8 cellular contexts compared by ENCODE assay signal in the genomic region with DNA sequence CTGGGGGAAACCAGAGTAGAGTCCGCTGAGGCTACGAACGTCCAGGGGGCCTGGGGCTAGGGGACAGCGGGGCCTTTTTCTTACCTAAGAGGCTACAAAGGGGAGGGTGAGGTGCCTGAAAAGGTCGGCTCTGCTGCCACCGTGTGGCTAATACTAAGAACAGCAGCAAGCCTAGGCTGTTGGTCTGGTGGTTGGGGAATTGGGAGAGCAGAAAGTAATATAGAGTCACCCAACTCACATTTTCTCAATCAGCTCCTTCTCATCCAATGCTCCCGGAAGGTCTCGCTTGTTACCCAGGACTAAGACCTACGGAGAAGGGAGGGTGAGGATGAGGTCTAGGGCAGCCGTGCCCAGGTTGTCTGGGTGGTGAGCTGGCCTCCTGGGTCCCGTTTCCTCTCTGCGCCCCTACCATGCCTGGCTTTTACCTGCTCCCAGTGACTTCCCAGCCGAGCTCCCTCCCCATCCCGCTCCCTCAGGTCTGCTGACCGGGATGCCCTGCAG. TPM values are rescaled to one million over a fixed set of nuclear protein-coding genes. Genes with fewer than 3 reads are reported as not detected.
DNase-seq lines count a peak whose midpoint lies in the region; ATAC-seq, FAIRE-seq and TF ChIP-seq lines count a peak whose summit lies in the region.

No MANE protein-coding gene starts in this region.

- POLR2A ChIA-PET in GM12878 (lab: Charles Lee) = interaction anchor here (0.5 to 0.6 kb wide), 2 partner anchors 181 to 614 kb away, joined by 3 read pairs; no protein-coding TSS in a partner anchor

- no peak overlapping the region for H3K9ac ChIP-seq in GM12878 (ENCODE audit: control insufficient read depth, insufficient read depth, low read length)

- BruUV-seq in GM12878 (replicated peaks; lab: Mats Ljungman, UMichigan) = no TSS peak

- no peaks in the 10 kb centered on the region; the same call in none of the 2 replicates for H3K79me2 ChIP-seq in GM12878 (ENCODE audit: control insufficient read depth, insufficient read depth, low read length)

- RAD21 ChIA-PET in GM12878 (lab: Charles Lee; ENCODE audit: unreplicated experiment) = interaction anchor here (0.7 to 2.2 kb wide), 9 partner anchors 8 to 137 kb away, joined by 4 to 11 read pairs (median 5); a partner anchor contains a TSS

- peak; percentile 98 for FAIRE-seq in GM12878 (lab: Jason Lieb, UNC)

- H3K4me1 ChIP-seq in GM12878 (ENCODE audit: control insufficient read depth, insufficient read depth, low read length) (no peaks in the 10 kb centered on the region), sigmoid colon (peaks cover 0 to 41% (median 28%) of the 10 kb centered on the region in 4 donors)

- in situ Hi-C loops in GM12878 (cut with MboI) = no loop called here

- no peak overlapping the region for H3K4me2 ChIP-seq in GM12878 (ENCODE audit: control insufficient read depth, insufficient read depth)

- peaks cover 7 to 23% of the 10 kb centered on the region in 2 experiments for H3K36me3 ChIP-seq in GM12878 (ENCODE audit: control insufficient read depth in 2 of 2, insufficient read depth in 2 of 2, low read length in 1 of 2)
- peaks cover 11 to 51% (median 29%) of the 10 kb centered on the region in 4 donors for H3K36me3 ChIP-seq in sigmoid colon

- H4K20me1 ChIP-seq in GM12878 (ENCODE audit: control insufficient read depth, insufficient read depth) = no peaks in the 10 kb centered on the region; the same call in none of the 2 replicates

- no peak overlapping the region for H2AFZ ChIP-seq in GM12878 (ENCODE audit: control insufficient read depth, low read depth, low read length)

- H3K27ac ChIP-seq in GM12878 (ENCODE audit: control insufficient read depth, insufficient read depth) (no peak overlapping the region), sigmoid colon (peak overlapping the region; percentile 63 to 88 (median 84))

- H3K9me3 ChIP-seq in GM12878 (replicated peaks; ENCODE audit: control insufficient read depth, insufficient read depth, low read length) (no peaks in the 10 kb centered on the region), sigmoid colon (no peaks in the 10 kb centered on the region)

- no peaks in the 10 kb centered on the region for H3K27me3 ChIP-seq in GM12878 (replicated peaks in 1 of 2; ENCODE audit: control insufficient read depth in 2 of 2, insufficient read depth in 2 of 2, low read length in 1 of 2)
- no peaks in the 10 kb centered on the region for H3K27me3 ChIP-seq in sigmoid colon

- TF ChIP-seq RAD21 in GM12878 (IDR thresholded peaks at IDR 0.05; ENCODE audit: insufficient read depth, low read depth, low read length) = peak; percentile 72

- SMC1A ChIA-PET in GM12878 (lab: Charles Lee; ENCODE audit: uncharacterized antibody, unreplicated experiment) = interaction anchor here (0.8 to 3.3 kb wide), 11 partner anchors 8 to 154 kb away, joined by 3 to 14 read pairs (median 4); a partner anchor contains a TSS

- intact Hi-C loops in GM12878 (cut with micrococcal nuclease; ENCODE audit: unreplicated experiment) (loop anchor here (1.0 kb wide), 1 partner anchor 126 kb away; no protein-coding TSS in a partner anchor), sigmoid colon (cut with DNase I) (loop anchor here (1.0 to 10.0 kb wide), 2 partner anchors 126 to 240 kb away; no protein-coding TSS in a partner anchor)

- peak; percentile 77 to 86 (median 84) for TF ChIP-seq CTCF in GM12878 (IDR thresholded peaks at IDR 0.05 in 2 of 3, conservative IDR thresholded peaks at IDR 0.05 in 1 of 3; ENCODE audit: control insufficient read depth in 2 of 3, extremely low read depth in 1 of 3, insufficient read depth in 1 of 3, low read depth in 3 of 3, low read length in 3 of 3)
- TF ChIP-seq CTCF in sigmoid colon (IDR thresholded peaks at IDR 0.05) = peak; percentile 61 to 87 (median 80)

- ATAC-seq in GM21737 (IDR thresholded peaks at IDR 0.05; ENCODE audit: unreplicated experiment) (peak; percentile 71), GM12878 (peak; percentile 97), GM19023 (IDR thresholded peaks at IDR 0.05; ENCODE audit: unreplicated experiment) (no peak)

- no peak for TF ChIP-seq EP300 in GM12878 (IDR thresholded peaks at IDR 0.05; ENCODE audit: borderline replicate concordance in 1 of 2, control insufficient read depth in 1 of 2, low read depth in 2 of 2, low read length in 2 of 2)
- no peak for TF ChIP-seq EP300 in sigmoid colon (IDR thresholded peaks at IDR 0.05)

- CTCF ChIA-PET in GM12878 (lab: Yijun Ruan, JAX) = interaction anchor here (0.6 to 4.2 kb wide), 39 partner anchors 8 to 637 kb away, joined by 3 to 48 read pairs (median 5); a partner anchor contains a TSS

- H3K4me3 ChIP-seq in GM12878 (no peak overlapping the region), sigmoid colon (no peak overlapping the region)

- DNase-seq in COR-L47 (lab: John Stamatoyannopoulos, UW) (peak; percentile 47), NCI-H1436 treated with DMSO at 0.1 percent for 48 hours (lab: John Stamatoyannopoulos, UW) (peak; percentile 20), T-helper 1 cell (peak in 3 of 5 donors; percentile 22 to 47 (median 32)), GM12878 (ENCODE audit: low read depth, low spot score) (no peak), hippocampal formation (lab: John Stamatoyannopoulos, UW) (peak; percentile 62 to 88), sigmoid colon (peak; percentile 81)

- no peak; the same call in 1 of the 2 replicates for TF ChIP-seq POLR2A in GM12878 (IDR thresholded peaks at IDR 0.05; ENCODE audit: low read depth, low read length)
- no peak for TF ChIP-seq POLR2A in sigmoid colon (IDR thresholded peaks at IDR 0.05)

- WGBS in GM12878 (ENCODE audit: insufficient coverage, insufficient replicate concordance, low lambda C conversion rate, missing lambda C conversion rate) = 15% methylated on average over 15 of the region's 15 CpGs
- 36 to 43% methylated on average over 15 of the region's 15 CpGs for WGBS in sigmoid colon, 2 donors

RNA-seq across cellular contexts. Expression of a gene that starts 9.3 kb away (rescaled TPM):
- 13.7 and 18.1 TPM in 2 replicates for total RNA-seq in GM12878 (2013; cell fraction: nucleolus; rRNA removed)
- total RNA-seq in GM12878 (2014; rRNA removed) (18.8 and 20.7 TPM in 2 replicates), GM12878 (2014; rRNA removed; fragmentation: Illumina TruSeq; extraction: Trizol) (10.3 and 12.0 TPM in 2 replicates), GM12878 (2021) (30.5 and 33.6 TPM in 2 replicates), sigmoid colon (10 to 100 TPM; 21.6 to 29.0 (median 25.2) TPM)
- polyA plus RNA-seq in GM12878 (2011; ENCODE audit: low read depth) = 23.6 TPM
- polyA plus RNA-seq in GM12878 (2011; rRNA removed) (49.2 and 49.5 TPM in 2 replicates), GM12878 (2014; fragmentation: Illumina TruSeq; extraction: Trizol) (11.3 and 15.4 TPM in 2 replicates), GM12878 (2014; fragmentation: Nextera tagmentation; extraction: Ambion mirVana) (1 to 10 TPM in 1 of 2 experiments, under 1 TPM in 1; 0.34 to 2.4 TPM), GM12878 (2014; rRNA removed) (22.8 and 25.7 TPM in 2 replicates), GM12878 (2016; fragmentation: Nextera tagmentation; extraction: Ambion mirVana) (10 to 100 TPM; 10.8 to 15.4 TPM), sigmoid colon (10 to 100 TPM; 13.8 to 22.4 (median 15.7) TPM)
- 26.9 and 35.2 TPM in 2 replicates for polyA plus RNA-seq in GM12878 (2011; cell fraction: cytosol; rRNA removed)
- polyA plus RNA-seq in GM12878 (2011; cell fraction: nucleus; rRNA removed) = 35.2 and 47.4 TPM in 2 replicates
- 21.0 and 42.5 TPM in 2 replicates for polyA plus RNA-seq in GM12878 (2012)
- polyA minus RNA-seq in GM12878 (2011; rRNA and poly(A)+ RNA removed) = 18.5 and 19.3 TPM in 2 replicates
- polyA minus RNA-seq in GM12878 (2011; cell fraction: cytosol; rRNA and poly(A)+ RNA removed) = 11.0 and 13.8 TPM in 2 replicates
- 8.1 and 10.2 TPM in 2 replicates for polyA minus RNA-seq in GM12878 (2011; cell fraction: nucleus; rRNA and poly(A)+ RNA removed)

RNA-seq across cellular contexts. Expression of a gene that starts 12.6 kb away (rescaled TPM):
- total RNA-seq in GM12878 (2013; cell fraction: nucleolus; rRNA removed) = not detected in 2 replicates
- under 0.01 TPM in 1 of 2 replicates, not detected in the other for total RNA-seq in GM12878 (2014; rRNA removed)
- not detected in 2 replicates for total RNA-seq in GM12878 (2014; rRNA removed; fragmentation: Illumina TruSeq; extraction: Trizol)
- total RNA-seq in GM12878 (2021) = not detected in 2 replicates
- 0.05 TPM for polyA plus RNA-seq in GM12878 (2011; ENCODE audit: low read depth)
- not detected in 2 replicates for polyA plus RNA-seq in GM12878 (2011; rRNA removed)
- 0.02 TPM in 1 of 2 replicates, not detected in the other for polyA plus RNA-seq in GM12878 (2011; cell fraction: cytosol; rRNA removed)
- not detected in 2 replicates for polyA plus RNA-seq in GM12878 (2011; cell fraction: nucleus; rRNA removed)
- 0.06 and 0.14 TPM in 2 replicates for polyA plus RNA-seq in GM12878 (2012)
- not detected in 2 replicates for polyA plus RNA-seq in GM12878 (2014; fragmentation: Illumina TruSeq; extraction: Trizol)
- polyA plus RNA-seq in GM12878 (2014; fragmentation: Nextera tagmentation; extraction: Ambion mirVana) = under 1 TPM; under 0.01 to 0.02 TPM
- polyA plus RNA-seq in GM12878 (2014; rRNA removed) = 0.01 TPM in 1 of 2 replicates, not detected in the other
- polyA plus RNA-seq in GM12878 (2016; fragmentation: Nextera tagmentation; extraction: Ambion mirVana) = under 1 TPM; 0.03 to 0.08 TPM
- not detected in 2 replicates for polyA minus RNA-seq in GM12878 (2011; rRNA and poly(A)+ RNA removed)
- not detected in 2 replicates for polyA minus RNA-seq in GM12878 (2011; cell fraction: cytosol; rRNA and poly(A)+ RNA removed)
- polyA minus RNA-seq in GM12878 (2011; cell fraction: nucleus; rRNA and poly(A)+ RNA removed) = not detected in 2 replicates
- total RNA-seq in sigmoid colon = under 1 TPM; under 0.01 to 0.36 (median 0.27) TPM
- polyA plus RNA-seq in sigmoid colon = 1 to 10 TPM in 1 of 3 donors, under 1 TPM in 1, not detected in 1; 0.92 to 1.8 TPM

RNA-seq across cellular contexts. Expression of a gene that starts 25.1 kb away (rescaled TPM):
- total RNA-seq in GM12878 (2013; cell fraction: nucleolus; rRNA removed) = 135 and 145 TPM in 2 replicates
- total RNA-seq in GM12878 (2014; rRNA removed) (95.2 and 111 TPM in 2 replicates), GM12878 (2014; rRNA removed; fragmentation: Illumina TruSeq; extraction: Trizol) (61.6 and 78.5 TPM in 2 replicates), GM12878 (2021) (99.8 and 102 TPM in 2 replicates), sigmoid colon (1 to 10 TPM in 2 of 4 donors, under 1 TPM in 1, not detected in 1; 0.71 to 6.2 (median 3.0) TPM)
- polyA plus RNA-seq in GM12878 (2011; ENCODE audit: low read depth) = 31.0 TPM
- polyA plus RNA-seq in GM12878 (2011; rRNA removed) (74.3 and 91.0 TPM in 2 replicates), GM12878 (2014; fragmentation: Illumina TruSeq; extraction: Trizol) (73.7 and 102 TPM in 2 replicates), GM12878 (2014; fragmentation: Nextera tagmentation; extraction: Ambion mirVana) (10 to 100 TPM in 1 of 2 experiments, 1 to 10 TPM in 1; 7.9 to 14.2 TPM), GM12878 (2014; rRNA removed) (100 and 102 TPM in 2 replicates), GM12878 (2016; fragmentation: Nextera tagmentation; extraction: Ambion mirVana) (100 to 1,000 TPM; 116 to 117 TPM), sigmoid colon (10 to 100 TPM in 1 of 3 donors, 1 to 10 TPM in 2; 2.3 to 18.2 (median 6.0) TPM)
- 168 and 186 TPM in 2 replicates for polyA plus RNA-seq in GM12878 (2011; cell fraction: cytosol; rRNA removed)
- polyA plus RNA-seq in GM12878 (2011; cell fraction: nucleus; rRNA removed) = 173 and 188 TPM in 2 replicates
- 48.5 and 49.9 TPM in 2 replicates for polyA plus RNA-seq in GM12878 (2012)
- polyA minus RNA-seq in GM12878 (2011; rRNA and poly(A)+ RNA removed) = 97.4 and 135 TPM in 2 replicates
- 50.4 and 50.5 TPM in 2 replicates for polyA minus RNA-seq in GM12878 (2011; cell fraction: cytosol; rRNA and poly(A)+ RNA removed)
- polyA minus RNA-seq in GM12878 (2011; cell fraction: nucleus; rRNA and poly(A)+ RNA removed) = 50.2 and 85.1 TPM in 2 replicates

RNA-seq across cellular contexts. Expression of a gene that starts 58.3 kb away (rescaled TPM):
- total RNA-seq in GM12878 (2013; cell fraction: nucleolus; rRNA removed) = 0.13 TPM in 1 of 2 replicates, not detected in the other
- 0.05 TPM in 1 of 2 replicates, not detected in the other for total RNA-seq in GM12878 (2014; rRNA removed)
- not detected in 2 replicates for total RNA-seq in GM12878 (2014; rRNA removed; fragmentation: Illumina TruSeq; extraction: Trizol)
- not detected in 2 replicates for total RNA-seq in GM12878 (2021)
- not detected for polyA plus RNA-seq in GM12878 (2011; ENCODE audit: low read depth)
- not detected in 2 replicates for polyA plus RNA-seq in GM12878 (2011; rRNA removed)
- polyA plus RNA-seq in GM12878 (2011; cell fraction: cytosol; rRNA removed) = 0.01 and 0.05 TPM in 2 replicates
- 0.12 and 0.19 TPM in 2 replicates for polyA plus RNA-seq in GM12878 (2011; cell fraction: nucleus; rRNA removed)
- polyA plus RNA-seq in GM12878 (2012) = 0.04 TPM in 1 of 2 replicates, not detected in the other
- polyA plus RNA-seq in GM12878 (2014; fragmentation: Illumina TruSeq; extraction: Trizol) = not detected in 2 replicates
- polyA plus RNA-seq in GM12878 (2014; fragmentation: Nextera tagmentation; extraction: Ambion mirVana) = not detected
- polyA plus RNA-seq in GM12878 (2014; rRNA removed) = 0.04 TPM in 1 of 2 replicates, not detected in the other
- not detected for polyA plus RNA-seq in GM12878 (2016; fragmentation: Nextera tagmentation; extraction: Ambion mirVana)
- polyA minus RNA-seq in GM12878 (2011; rRNA and poly(A)+ RNA removed) = not detected in 2 replicates
- polyA minus RNA-seq in GM12878 (2011; cell fraction: cytosol; rRNA and poly(A)+ RNA removed) = not detected in 2 replicates
- polyA minus RNA-seq in GM12878 (2011; cell fraction: nucleus; rRNA and poly(A)+ RNA removed) = not detected in 2 replicates
- under 1 TPM in 2 of 4 donors, not detected in 2; 0.14 to 0.28 TPM for total RNA-seq in sigmoid colon
- 1 to 10 TPM in 1 of 3 donors, not detected in 2; 1.0 TPM for polyA plus RNA-seq in sigmoid colon

Comparison
In these comparisons a context has a peak if more than half of its experiments do, and no peak if none do; other contexts are left out.
1. RNA of a gene that starts 25.1 kb away (total RNA-seq): 61.6 to 145 TPM in GM12878; 0.71 to 6.2 TPM in sigmoid colon; every median in the first group is over 4 times any median in the second.